Comparison of ENCODE assay signal across 19 cellular contexts in the genomic region with DNA sequence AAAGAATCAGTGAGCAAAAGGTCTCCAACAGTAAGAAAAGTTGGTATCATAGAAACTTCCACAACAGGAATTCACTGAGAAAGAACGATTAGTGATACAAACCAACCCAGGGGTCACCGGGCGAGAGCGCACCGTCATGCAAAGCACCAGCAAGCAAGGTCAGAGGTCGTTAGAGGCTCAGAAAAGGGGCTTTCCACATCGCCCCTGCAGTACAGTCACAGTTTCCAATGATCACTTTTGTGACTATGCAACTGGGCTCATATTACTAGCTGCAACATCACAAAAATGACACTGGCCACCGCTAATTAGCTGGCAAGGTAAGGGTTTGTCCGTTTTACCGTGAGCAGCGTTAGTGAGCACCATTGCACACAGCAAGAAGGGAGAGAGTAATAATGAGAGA.
"Had no signal": no experiment of that assay in that cellular context is flagged by ENCODE, and none has a peak within 500 bp of the region (broad histone marks: within the 10 kb centered on the region; RNA-seq: fewer than 3 reads in every experiment).

No MANE protein-coding gene starts in this region.

- H3K36me3 Mint-ChIP-seq: activated naive CD8-positive, alpha-beta T cell; WTC11 had no signal

- H3K4me3 Mint-ChIP-seq: activated naive CD8-positive, alpha-beta T cell; central memory CD8-positive, alpha-beta T cell; WTC11 had no signal

- H3K27me3 ChIP-seq: SJCRH30, upper lobe of right lung had no signal

- H3K9me3 ChIP-seq: esophagus squamous epithelium, left ventricle myocardium inferior, mucosa of descending colon, SJCRH30, thoracic aorta, upper lobe of right lung had no signal

- H3K27me3 Mint-ChIP-seq: activated naive CD8-positive, alpha-beta T cell; brain had no signal

- H3K9me3 Mint-ChIP-seq: central memory CD8-positive, alpha-beta T cell; naive thymus-derived CD4-positive, alpha-beta T cell had no signal

- DNase-seq: activated CD4-positive, alpha-beta T cell treated with anti-CD3 and anti-CD28 coated beads, Interleukin-2, amount 50 U/mL, for 4 hours; activated CD8-positive, alpha-beta memory T cell treated with anti-CD3 and anti-CD28 coated beads, Interleukin-2, amount 50 U/mL, for 4 hours; activated effector memory CD4-positive, alpha-beta T cell treated with anti-CD3 and anti-CD28 coated beads, Interleukin-2, amount 50 U/mL, for 16 hours; effector CD8-positive, alpha-beta T cell; esophagus squamous epithelium; hippocampal formation; left ventricle myocardium inferior; mucosa of descending colon; naive thymus-derived CD4-positive, alpha-beta T cell; occipital lobe; SJCRH30; stimulated activated CD4-positive, alpha-beta T cell treated with anti-CD3 and anti-CD28 coated beads, Interleukin-15, amount 100 ng/mL, for 24 hours; stimulated activated CD4-positive, alpha-beta T cell treated with anti-CD3 and anti-CD28 coated beads, Interleukin-4, amount 100 ng/mL, for 4 hours; upper lobe of right lung had no signal

- H3K27ac Mint-ChIP-seq: activated naive CD8-positive, alpha-beta T cell; WTC11 had no signal

- H3K4me1 ChIP-seq: SJCRH30 had no signal

- H3K27ac ChIP-seq: esophagus squamous epithelium, left ventricle myocardium inferior, SJCRH30, thoracic aorta, upper lobe of right lung had no signal

- ATAC-seq: mucosa of descending colon; naive thymus-derived CD4-positive, alpha-beta T cell; upper lobe of right lung; WTC11 had no signal

- H3K4me3 ChIP-seq: esophagus squamous epithelium, left ventricle myocardium inferior, mucosa of descending colon, SJCRH30, thoracic aorta, upper lobe of right lung had no signal

- H3K36me3 ChIP-seq: esophagus squamous epithelium, left ventricle myocardium inferior, thoracic aorta, upper lobe of right lung had no signal
